Comparison of ENCODE assay signal across 15 cellular contexts in genomic region chr1:48876221-48876785, GRCh38.
DNase-seq lines count a peak whose midpoint lies in the region; ATAC-seq and TF ChIP-seq lines count a peak whose summit lies in the region.
"Had no signal": no experiment of that assay in that cellular context is flagged by ENCODE, and none has a peak within 500 bp of the region (broad histone marks: within the 10 kb centered on the region; RNA-seq: fewer than 3 reads in every experiment).

No MANE protein-coding gene starts in this region.

- no peak overlapping the region for H3K4me3 ChIP-seq in hepatocyte
- H3K4me3 ChIP-seq: gastrocnemius medialis, prostate gland had no signal

- no peaks in the 10 kb centered on the region for H3K27me3 ChIP-seq in hepatocyte
- H3K27me3 ChIP-seq: gastrocnemius medialis had no signal

- no peaks in the 10 kb centered on the region for H3K9me3 Mint-ChIP-seq in activated CD4-positive, alpha-beta memory T cell treated with anti-CD3 and anti-CD28 coated beads, Interleukin-2, amount 10 ng/mL, durations not matched to agents 7 days and 5 days
- peaks cover 5% of the 10 kb centered on the region for H3K9me3 Mint-ChIP-seq in glutamatergic neuron (ENCODE audit: unreplicated experiment)

- no peaks in the 10 kb centered on the region for H3K9me2 ChIP-seq in hepatocyte (replicated peaks; ENCODE audit: insufficient read depth)

- no peak overlapping the region for H3K27ac Mint-ChIP-seq in activated CD4-positive, alpha-beta memory T cell treated with anti-CD3 and anti-CD28 coated beads, Interleukin-2, amount 10 ng/mL, durations not matched to agents 7 days and 5 days
- no peak overlapping the region for H3K27ac Mint-ChIP-seq in glutamatergic neuron (ENCODE audit: unreplicated experiment)
- H3K27ac Mint-ChIP-seq: activated naive CD8-positive, alpha-beta T cell had no signal

- H3K27me3 Mint-ChIP-seq in activated CD4-positive, alpha-beta memory T cell treated with anti-CD3 and anti-CD28 coated beads, Interleukin-2, amount 10 ng/mL, durations not matched to agents 7 days and 5 days: no peaks in the 10 kb centered on the region
- no peaks in the 10 kb centered on the region for H3K27me3 Mint-ChIP-seq in glutamatergic neuron (ENCODE audit: unreplicated experiment)

- H3K36me3 ChIP-seq in hepatocyte (replicated peaks; ENCODE audit: insufficient read depth, low read depth): no peaks in the 10 kb centered on the region
- H3K36me3 ChIP-seq: gastrocnemius medialis, prostate gland had no signal

- no peaks in the 10 kb centered on the region for H3K36me3 Mint-ChIP-seq in activated CD4-positive, alpha-beta memory T cell treated with anti-CD3 and anti-CD28 coated beads, Interleukin-2, amount 10 ng/mL, durations not matched to agents 7 days and 5 days (ENCODE audit: low read depth)
- H3K36me3 Mint-ChIP-seq in glutamatergic neuron (ENCODE audit: unreplicated experiment): no peaks in the 10 kb centered on the region
- H3K36me3 Mint-ChIP-seq: activated naive CD8-positive, alpha-beta T cell had no signal

- no peak overlapping the region for H3K4me2 ChIP-seq in hepatocyte

- DNase-seq in AG08395 (ENCODE audit: low spot score) (peak; percentile 67), LHCN-M2 (ENCODE audit: low read depth) (peak; percentile 25), amniotic epithelial cell (ENCODE audit: low read depth) (peak; percentile 61), hepatocyte (ENCODE audit: low spot score) (peak; percentile 11), glutamatergic neuron (no peak), SIG-M5 treated with dmso at 0.1 percent for 504 hours (lab: John Stamatoyannopoulos, UW; ENCODE audit: unreplicated experiment) (no peak)
- DNase-seq in activated CD4-positive, alpha-beta memory T cell treated with anti-CD3 and anti-CD28 coated beads, Interleukin-2, amount 10 ng/mL, durations not matched to agents 7 days and 5 days: no peak
- DNase-seq: dermis blood vessel endothelial cell; gastrocnemius medialis; NCI-H1930; stimulated activated CD4-positive, alpha-beta T cell treated with anti-CD3 and anti-CD28 coated beads, Interleukin-2, amount 100 ng/mL, for 48 hours had no signal

- CTCF ChIA-PET in activated CD4-positive, alpha-beta memory T cell treated with anti-CD3 and anti-CD28 coated beads, Interleukin-2, amount 10 ng/mL, durations not matched to agents 7 days and 5 days (lab: Charles Lee): no interaction called here

- TF ChIP-seq CTCF in hepatocyte (IDR thresholded peaks at IDR 0.05; ENCODE audit: poor library complexity) (no peak), glutamatergic neuron (IDR thresholded peaks at IDR 0.05; ENCODE audit: partially characterized antibody, unreplicated experiment) (no peak)

- no peak overlapping the region for H3K27ac ChIP-seq in hepatocyte
- H3K27ac ChIP-seq: C4-2B, gastrocnemius medialis, prostate gland had no signal

- 64% methylated on average over 4 of the region's 4 CpGs for WGBS in hepatocyte (ENCODE audit: low lambda C conversion rate, missing lambda C conversion rate)

- H3K4me1 Mint-ChIP-seq in activated CD4-positive, alpha-beta memory T cell treated with anti-CD3 and anti-CD28 coated beads, Interleukin-2, amount 10 ng/mL, durations not matched to agents 7 days and 5 days: no peaks in the 10 kb centered on the region
- peaks cover 1% of the 10 kb centered on the region for H3K4me1 Mint-ChIP-seq in glutamatergic neuron (ENCODE audit: low read depth, unreplicated experiment)

- no peaks in the 10 kb centered on the region for H3K4me1 ChIP-seq in hepatocyte (ENCODE audit: insufficient read depth)
- H3K4me1 ChIP-seq: prostate gland had no signal

- POLR2A ChIA-PET in activated CD4-positive, alpha-beta memory T cell treated with anti-CD3 and anti-CD28 coated beads, Interleukin-2, amount 10 ng/mL, durations not matched to agents 7 days and 5 days (lab: Charles Lee): no interaction called here

- H3K79me2 ChIP-seq in hepatocyte: no peaks in the 10 kb centered on the region

- H2AFZ ChIP-seq in hepatocyte: no peak overlapping the region

- no peak overlapping the region for H3K4me3 Mint-ChIP-seq in activated CD4-positive, alpha-beta memory T cell treated with anti-CD3 and anti-CD28 coated beads, Interleukin-2, amount 10 ng/mL, durations not matched to agents 7 days and 5 days
- no peak overlapping the region for H3K4me3 Mint-ChIP-seq in glutamatergic neuron (ENCODE audit: unreplicated experiment)
- H3K4me3 Mint-ChIP-seq: activated naive CD8-positive, alpha-beta T cell had no signal

- H3K9me3 ChIP-seq in hepatocyte (ENCODE audit: low read depth): no peaks in the 10 kb centered on the region
- H3K9me3 ChIP-seq: gastrocnemius medialis, prostate gland had no signal

- no peaks in the 10 kb centered on the region for H4K20me1 ChIP-seq in hepatocyte (ENCODE audit: insufficient read depth, poor library complexity, severe bottlenecking)

- ATAC-seq in GM18498 (IDR thresholded peaks at IDR 0.05; ENCODE audit: unreplicated experiment): no peak
- ATAC-seq: gastrocnemius medialis had no signal

Comparison
In these comparisons a context has a peak if more than half of its experiments do, and no peak if none do; other contexts are left out.
1. DNase-seq: peak in AG08395 (single experiment), LHCN-M2 (single experiment), amniotic epithelial cell (single experiment) and hepatocyte (single experiment); none in activated CD4-positive, alpha-beta memory T cell treated with anti-CD3 and anti-CD28 coated beads, Interleukin-2, amount 10 ng/mL, durations not matched to agents 7 days and 5 days (single experiment), glutamatergic neuron (single experiment) and SIG-M5 treated with dmso at 0.1 percent for 504 hours (single experiment).